Comparison of ENCODE assay signal across 12 cellular contexts in genomic region chr2:64115808-64116598, GRCh38. TPM values are rescaled to one million over a fixed set of nuclear protein-coding genes. Genes with fewer than 3 reads are reported as not detected.
A peak's percentile ranks its signal among the peaks of the same experiment; 100 is the strongest.
DNase-seq lines count a peak whose midpoint lies in the region; ATAC-seq and TF ChIP-seq lines count a peak whose summit lies in the region.
"Had no signal": no experiment of that assay in that cellular context is flagged by ENCODE, and none has a peak within 500 bp of the region (broad histone marks: within the 10 kb centered on the region; RNA-seq: fewer than 3 reads in every experiment).

No MANE protein-coding gene starts in this region.

- H3K36me3 ChIP-seq in heart left ventricle = peaks cover 0 to 7% (median 0%) of the 10 kb centered on the region in 9 donors
- H3K36me3 ChIP-seq in left lung = no peaks in the 10 kb centered on the region
- H3K36me3 ChIP-seq in tibial nerve = no peaks in the 10 kb centered on the region
- H3K36me3 ChIP-seq: BLaER1 had no signal

- H3K27me3 ChIP-seq in heart left ventricle (no peaks in the 10 kb centered on the region), left lung (no peaks in the 10 kb centered on the region), tibial nerve (no peaks in the 10 kb centered on the region)
- H3K27me3 ChIP-seq: BLaER1 had no signal

- DNase-seq in heart left ventricle (no peak), left cardiac atrium (no peak), T-helper 17 cell (no peak), left lung (no peak), tibial nerve (ENCODE audit: low spot score in 2 of 2) (no peak), HEK293T (ENCODE audit: extremely low spot score) (no peak)
- DNase-seq: activated CD4-positive, alpha-beta T cell treated with anti-CD3 and anti-CD28 coated beads for 4 hours; erythroblast; posterior cingulate gyrus had no signal

- H3K27me3 Mint-ChIP-seq in T-helper 17 cell = no peaks in the 10 kb centered on the region

- TF ChIP-seq POLR2A in heart left ventricle (IDR thresholded peaks at IDR 0.05) (no peak), tibial nerve (IDR thresholded peaks at IDR 0.05) (no peak)

- H3K4me3 ChIP-seq in heart left ventricle = no peak overlapping the region
- no peak overlapping the region for H3K4me3 ChIP-seq in left lung
- no peak overlapping the region for H3K4me3 ChIP-seq in tibial nerve
- H3K4me3 ChIP-seq: BLaER1 had no signal

- CTCF ChIA-PET in HEK293T (lab: Yijun Ruan, JAX) = interaction anchor here (0.7 kb wide), 1 partner anchor 10 kb away, joined by 4 read pairs; no protein-coding TSS in a partner anchor

- WGBS in heart left ventricle, 4 donors = 52 to 64% (median 57%) methylated on average over 2 of the region's 2 CpGs
- 50 to 55% methylated on average over 2 of the region's 2 CpGs for WGBS in tibial nerve, 2 donors

- H3K27ac Mint-ChIP-seq in T-helper 17 cell = peak overlapping the region; percentile 32

- H3K4me3 Mint-ChIP-seq in T-helper 17 cell = no peak overlapping the region

- no peaks in the 10 kb centered on the region for H3K9me3 ChIP-seq in heart left ventricle
- no peaks in the 10 kb centered on the region for H3K9me3 ChIP-seq in T-helper 17 cell (ENCODE audit: control insufficient read depth, low read length, poor library complexity, severe bottlenecking)
- no peaks in the 10 kb centered on the region for H3K9me3 ChIP-seq in left lung
- H3K9me3 ChIP-seq in tibial nerve = no peaks in the 10 kb centered on the region
- H3K9me3 ChIP-seq: BLaER1 had no signal

- no peak for TF ChIP-seq EP300 in tibial nerve (IDR thresholded peaks at IDR 0.05)

- TF ChIP-seq CTCF in heart left ventricle (IDR thresholded peaks at IDR 0.05) = no peak
- TF ChIP-seq CTCF in left lung (IDR thresholded peaks at IDR 0.05) = no peak
- no peak for TF ChIP-seq CTCF in tibial nerve (IDR thresholded peaks at IDR 0.05)

- peak overlapping the region in 10 of 12 donors; percentile 14 to 74 (median 38) for H3K27ac ChIP-seq in heart left ventricle
- H3K27ac ChIP-seq in left lung = peak overlapping the region; percentile 22 to 83
- peak overlapping the region in 3 of 4 donors; percentile 29 to 42 (median 38) for H3K27ac ChIP-seq in tibial nerve
- H3K27ac ChIP-seq: BLaER1 had no signal

- no peaks in the 10 kb centered on the region for H3K36me3 Mint-ChIP-seq in T-helper 17 cell (ENCODE audit: low read depth)

- intact Hi-C loops in heart left ventricle (cut with DNase I) (no loop called here), left cardiac atrium (cut with DNase I) (no loop called here), left lung (cut with DNase I) (no loop called here)

- H3K4me1 ChIP-seq in heart left ventricle (peaks cover 0 to 96% (median 35%) of the 10 kb centered on the region in 12 donors), left lung (peaks cover 37 to 99% of the 10 kb centered on the region in 2 donors), tibial nerve (peaks cover 3 to 88% (median 37%) of the 10 kb centered on the region in 4 donors)
- H3K4me1 ChIP-seq: BLaER1 had no signal

- POLR2A ChIA-PET in HEK293T (lab: Yijun Ruan, JAX) = no interaction called here

- peaks cover 32% of the 10 kb centered on the region for H3K4me1 Mint-ChIP-seq in T-helper 17 cell

- peak in 2 of 4 donors; percentile 46 to 49 for ATAC-seq in heart left ventricle
- no peak for ATAC-seq in left cardiac atrium
- ATAC-seq in T-helper 17 cell = no peak
- ATAC-seq in left lung = peak; percentile 11
- no peak for ATAC-seq in HG03520 (IDR thresholded peaks at IDR 0.05; ENCODE audit: unreplicated experiment)
- ATAC-seq in HG03280 (IDR thresholded peaks at IDR 0.05; ENCODE audit: unreplicated experiment) = no peak

TF ChIP-seq in HEK293T, 16 proteins besides CTCF, POLR2A, EP300 and RAD21:
- TF ChIP-seq CTBP1 (IDR thresholded peaks at IDR 0.05; ENCODE audit: borderline replicate concordance) = no peak
- TF ChIP-seq SUZ12 (IDR thresholded peaks at IDR 0.05) = no peak
- no peak for TF ChIP-seq TARDBP (IDR thresholded peaks at IDR 0.05)
- no peak for TF ChIP-seq NFRKB (IDR thresholded peaks at IDR 0.05)
- TF ChIP-seq HDGF (IDR thresholded peaks at IDR 0.05; ENCODE audit: borderline replicate concordance) = no peak
- no peak for TF ChIP-seq FOXM1 (IDR thresholded peaks at IDR 0.05; ENCODE audit: borderline replicate concordance)
- TF ChIP-seq SP1 (IDR thresholded peaks at IDR 0.05) = no peak
- TF ChIP-seq LEF1 (IDR thresholded peaks at IDR 0.05; ENCODE audit: borderline replicate concordance) = no peak
- no peak for TF ChIP-seq FOXA1 (IDR thresholded peaks at IDR 0.05)
- TF ChIP-seq L3MBTL2 (conservative IDR thresholded peaks at IDR 0.05) = no peak
- no peak for TF ChIP-seq PKNOX1 (IDR thresholded peaks at IDR 0.05)
- no peak for TF ChIP-seq ELF4 (IDR thresholded peaks at IDR 0.05)
- TF ChIP-seq ARNT (IDR thresholded peaks at IDR 0.05) = no peak
- no peak for TF ChIP-seq BHLHE40 (IDR thresholded peaks at IDR 0.05; ENCODE audit: borderline replicate concordance)
- no peak for TF ChIP-seq ZNF384 (IDR thresholded peaks at IDR 0.05)

RNA-seq across cellular contexts. Expression of gene PELI1, which starts 28.2 kb away (rescaled TPM):
- 10 to 100 TPM in 2 of 9 donors, 1 to 10 TPM in 7; 5.9 to 14.6 (median 7.3) TPM for total RNA-seq in heart left ventricle
- polyA plus RNA-seq in heart left ventricle = 1 to 10 TPM; 4.2 to 7.5 TPM
- 10 to 100 TPM; 14.8 to 16.8 TPM for total RNA-seq in left cardiac atrium
- 100 to 1,000 TPM; 171 to 195 TPM for total RNA-seq in T-helper 17 cell
- total RNA-seq in left lung = 10 to 100 TPM; 37.5 to 41.3 TPM
- 10 to 100 TPM; 18.4 to 31.0 (median 24.6) TPM for total RNA-seq in tibial nerve

Comparison
In these comparisons a context has a peak if more than half of its experiments do, and no peak if none do; other contexts are left out.
1. RNA of gene PELI1, which starts 28.2 kb away (total RNA-seq): 171 to 195 TPM in T-helper 17 cell; 37.5 to 41.3 TPM in left lung, 18.4 to 31.0 TPM in tibial nerve, 14.8 to 16.8 TPM in left cardiac atrium and 5.9 to 14.6 TPM in heart left ventricle; every median in the first group is over 4 times any median in the second.
2. Peak in every context shown above with its lines, with median percentiles within 50 percentile points of each other: H3K27ac ChIP-seq.